Comparison of ENCODE assay signal across 24 cellular contexts in genomic region chr19:41371541-41371940, GRCh38.
"Had no signal": no experiment of that assay in that cellular context is flagged by ENCODE, and none has a peak within 500 bp of the region (broad histone marks: within the 10 kb centered on the region; RNA-seq: fewer than 3 reads in every experiment).

No MANE protein-coding gene starts in this region.

- H3K4me3 ChIP-seq: breast epithelium, K562, SK-N-MC had no signal

- H3K4me3 Mint-ChIP-seq: activated CD4-positive, alpha-beta memory T cell treated with anti-CD3 and anti-CD28 coated beads, Interleukin-2, amount 10 ng/mL, durations not matched to agents 7 days and 5 days; activated CD4-positive, alpha-beta T cell treated with anti-CD3 and anti-CD28 coated beads for 36 hours; activated naive CD8-positive, alpha-beta T cell treated with anti-CD3 and anti-CD28 coated beads, Interleukin-2, amount 10 ng/mL, durations not matched to agents 7 days and 5 days; activated T-cell treated with anti-CD3 and anti-CD28 coated beads, Interleukin-2, amount 50 U/mL, for 72 hours had no signal

- H3K36me3 ChIP-seq: breast epithelium had no signal

- ATAC-seq: activated CD4-positive, alpha-beta T cell treated with anti-CD3 and anti-CD28 coated beads for 36 hours; activated T-cell treated with anti-CD3 and anti-CD28 coated beads, Interleukin-2, amount 50 U/mL, for 72 hours; K562 had no signal

- H3K9me3 Mint-ChIP-seq: activated CD4-positive, alpha-beta memory T cell treated with anti-CD3 and anti-CD28 coated beads, Interleukin-2, amount 10 ng/mL, durations not matched to agents 7 days and 5 days; activated naive CD8-positive, alpha-beta T cell treated with anti-CD3 and anti-CD28 coated beads, Interleukin-2, amount 10 ng/mL, durations not matched to agents 7 days and 5 days; activated T-cell treated with anti-CD3 and anti-CD28 coated beads, Interleukin-2, amount 50 U/mL, for 72 hours; activated T-helper 2 cell treated with anti-CD3 and anti-CD28 coated beads, Interferon-gamma antibody, Interleukin-2, Interleukin-4, amounts not matched to agents 10 μg/mL and 5 μg/mL and 100 μg/mL, durations not matched to agents 14 hours and 24 hours and 36 hours had no signal

- H3K27me3 ChIP-seq: breast epithelium had no signal

- H3K9me3 ChIP-seq: breast epithelium had no signal

- H3K27ac ChIP-seq: breast epithelium, SK-N-MC, VCaP had no signal

- H3K27me3 Mint-ChIP-seq: activated CD4-positive, alpha-beta memory T cell treated with anti-CD3 and anti-CD28 coated beads, Interleukin-2, amount 10 ng/mL, durations not matched to agents 7 days and 5 days; activated CD4-positive, alpha-beta T cell treated with anti-CD3 and anti-CD28 coated beads for 36 hours; activated naive CD8-positive, alpha-beta T cell treated with anti-CD3 and anti-CD28 coated beads, Interleukin-2, amount 10 ng/mL, durations not matched to agents 7 days and 5 days had no signal

- DNase-seq: activated CD4-positive, alpha-beta memory T cell treated with anti-CD3 and anti-CD28 coated beads, Interleukin-2, amount 10 ng/mL, durations not matched to agents 7 days and 5 days; activated CD4-positive, alpha-beta T cell treated with anti-CD3 and anti-CD28 coated beads for 36 hours; activated CD4-positive, alpha-beta T cell treated with anti-CD3 and anti-CD28 coated beads, Interleukin-2, amount 50 U/mL, for 1 hour; activated gamma-delta T cell treated with Interleukin-2 at 50 U/mL for 16 hours; activated naive CD8-positive, alpha-beta T cell treated with anti-CD3 and anti-CD28 coated beads, Interleukin-2, amount 10 ng/mL, durations not matched to agents 7 days and 5 days; activated T-cell treated with anti-CD3 and anti-CD28 coated beads for 4 hours; activated T-cell treated with anti-CD3 and anti-CD28 coated beads, Interleukin-2, amount 50 U/mL, for 72 hours; aorta; caudate nucleus; Karpas-422; MM.1S; NCI-H1105; NCI-H1436; NCI-H1694 treated with DMSO at 0.1 percent for 48 hours; NCI-H2029 treated with DMSO at 0.1 percent for 48 hours; NCI-H345; NCI-H524; SIG-M5; T-helper 1 cell had no signal

- H3K27ac Mint-ChIP-seq: activated CD4-positive, alpha-beta memory T cell treated with anti-CD3 and anti-CD28 coated beads, Interleukin-2, amount 10 ng/mL, durations not matched to agents 7 days and 5 days; activated CD4-positive, alpha-beta T cell treated with anti-CD3 and anti-CD28 coated beads for 36 hours; activated naive CD8-positive, alpha-beta T cell treated with anti-CD3 and anti-CD28 coated beads, Interleukin-2, amount 10 ng/mL, durations not matched to agents 7 days and 5 days; activated T-cell treated with anti-CD3 and anti-CD28 coated beads, Interleukin-2, amount 50 U/mL, for 72 hours; activated T-helper 2 cell treated with anti-CD3 and anti-CD28 coated beads, Interferon-gamma antibody, Interleukin-2, Interleukin-4, amounts not matched to agents 10 μg/mL and 5 μg/mL and 100 μg/mL, durations not matched to agents 14 hours and 24 hours and 36 hours had no signal
